Comparison of ENCODE assay signal across 2 cellular contexts in the genomic region with DNA sequence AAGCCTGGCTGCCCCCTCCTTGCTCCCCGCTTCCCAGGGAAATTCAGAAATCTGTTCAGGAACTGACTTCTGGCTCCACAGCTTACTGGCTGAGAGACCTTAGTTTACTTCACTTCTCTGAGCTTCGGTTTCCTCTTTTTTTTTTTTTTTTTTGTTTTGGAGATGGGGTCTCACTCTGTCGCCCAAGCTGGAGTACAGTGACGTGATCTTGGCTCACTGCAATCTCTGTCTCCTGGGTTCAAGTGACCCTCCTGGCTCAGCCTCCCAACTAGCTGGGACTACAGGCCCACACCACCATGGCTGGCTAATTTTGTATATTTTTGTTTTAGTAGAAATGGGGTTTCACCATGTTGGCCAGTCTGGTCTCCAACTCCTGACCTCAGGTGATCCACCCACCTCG.
TF ChIP-seq lines count a peak whose summit lies in the region.

No MANE protein-coding gene starts in this region.

TF ChIP-seq in H1, 55 proteins besides CTCF, POLR2A, EP300 and RAD21 (continues in another document):
- TF ChIP-seq NANOG (IDR thresholded peaks at IDR 0.05; ENCODE audit: insufficient read depth, low read depth, low read length, poor library complexity, severe bottlenecking) (no peak), HDAC6 (IDR thresholded peaks at IDR 0.05; ENCODE audit: low read depth, low read length) (no peak), CBX8 (IDR thresholded peaks at IDR 0.05; ENCODE audit: borderline replicate concordance, low read depth, low read length) (no peak), KDM1A (IDR thresholded peaks at IDR 0.05; ENCODE audit: borderline replicate concordance, low read length) (no peak), CHD7 (IDR thresholded peaks at IDR 0.05; ENCODE audit: insufficient replicate concordance, low read length) (no peak), SRF (IDR thresholded peaks at IDR 0.05; ENCODE audit: low read depth, low read length) (no peak), SP4 (IDR thresholded peaks at IDR 0.05; ENCODE audit: low read length) (no peak), BRCA1 (IDR thresholded peaks at IDR 0.05; ENCODE audit: low read depth, low read length) (no peak), TAF1 (IDR thresholded peaks at IDR 0.05; ENCODE audit: low read depth, low read length) (no peak), EGR1 (IDR thresholded peaks at IDR 0.05; ENCODE audit: borderline replicate concordance, low read depth, low read length) (no peak), GABPA (IDR thresholded peaks at IDR 0.05; ENCODE audit: borderline replicate concordance, insufficient read depth, low read length) (no peak), TCF12 (IDR thresholded peaks at IDR 0.05; ENCODE audit: low read depth, low read length) (no peak), TEAD4 (IDR thresholded peaks at IDR 0.05; ENCODE audit: low read depth, low read length) (no peak), POLR2AphosphoS5 (IDR thresholded peaks at IDR 0.05; ENCODE audit: low read depth, low read length) (no peak), NRF1 (IDR thresholded peaks at IDR 0.05; ENCODE audit: low read depth, low read length) (no peak), POU5F1 (IDR thresholded peaks at IDR 0.05; ENCODE audit: low read depth, low read length) (no peak)
- TF ChIP-seq, protein P1, sequence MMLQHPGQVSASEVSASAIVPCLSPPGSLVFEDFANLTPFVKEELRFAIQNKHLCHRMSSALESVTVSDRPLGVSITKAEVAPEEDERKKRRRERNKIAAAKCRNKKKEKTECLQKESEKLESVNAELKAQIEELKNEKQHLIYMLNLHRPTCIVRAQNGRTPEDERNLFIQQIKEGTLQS (IDR thresholded peaks at IDR 0.05; ENCODE audit: insufficient read depth, low read depth, low read length) = no peak

TF ChIP-seq in GM12891, 5 proteins besides CTCF, POLR2A, EP300 and RAD21:
- TF ChIP-seq POU2F2 (IDR thresholded peaks at IDR 0.05; ENCODE audit: low read depth, low read length) = no peak
